Comparison of ENCODE assay signal across 1 cellular context in the genomic region with DNA sequence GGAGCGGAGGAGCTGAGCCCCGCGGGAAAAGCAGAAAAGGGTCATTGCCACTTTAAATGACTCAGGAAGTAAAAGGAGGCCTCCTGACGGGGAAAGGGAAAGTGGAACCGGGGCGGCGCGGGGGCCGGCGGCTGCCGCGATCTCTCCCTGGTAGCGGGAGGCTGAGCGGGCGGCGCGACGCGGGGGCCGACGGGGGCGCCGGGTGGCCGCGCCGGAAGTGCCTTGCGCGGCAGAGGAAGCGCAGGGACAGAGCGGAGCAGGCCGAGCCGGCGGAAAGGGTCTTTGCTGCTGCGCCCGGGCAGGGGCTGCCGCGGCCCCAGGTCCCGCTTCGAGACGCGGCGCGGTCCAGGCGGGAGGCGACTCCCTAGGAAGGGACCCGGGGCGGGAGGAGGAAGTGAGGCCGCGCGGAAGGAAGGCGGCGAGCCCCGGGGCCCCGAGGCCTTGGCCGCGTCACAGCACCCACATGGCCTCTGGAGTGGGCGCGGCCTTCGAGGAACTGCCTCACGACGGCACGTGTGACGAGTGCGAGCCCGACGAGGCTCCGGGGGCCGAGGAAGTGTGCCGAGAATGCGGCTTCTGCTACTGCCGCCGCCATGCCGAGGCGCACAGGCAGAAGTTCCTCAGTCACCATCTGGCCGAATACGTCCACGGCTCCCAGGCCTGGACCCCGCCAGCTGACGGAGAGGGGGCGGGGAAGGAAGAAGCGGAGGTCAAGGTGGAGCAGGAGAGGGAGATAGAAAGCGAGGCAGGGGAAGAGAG.
TF ChIP-seq lines count a peak whose summit lies in the region.

A gene with protein sequence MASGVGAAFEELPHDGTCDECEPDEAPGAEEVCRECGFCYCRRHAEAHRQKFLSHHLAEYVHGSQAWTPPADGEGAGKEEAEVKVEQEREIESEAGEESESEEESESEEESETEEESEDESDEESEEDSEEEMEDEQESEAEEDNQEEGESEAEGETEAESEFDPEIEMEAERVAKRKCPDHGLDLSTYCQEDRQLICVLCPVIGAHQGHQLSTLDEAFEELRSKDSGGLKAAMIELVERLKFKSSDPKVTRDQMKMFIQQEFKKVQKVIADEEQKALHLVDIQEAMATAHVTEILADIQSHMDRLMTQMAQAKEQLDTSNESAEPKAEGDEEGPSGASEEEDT (plus strand): TSS at position 127 of the 759 bp plus-strand sequence. CDS start 337 bp downstream, at position 464.

TF ChIP-seq in HepG2, 621 proteins besides CTCF, POLR2A, EP300 and RAD21 (continued from another document and continues in another):
- TF ChIP-seq ZNF724P (CRISPR knock-in tag; IDR thresholded peaks at IDR 0.05; ENCODE audit: borderline replicate concordance) (no peak; the same call in none of the 2 replicates), DMAP1 (CRISPR knock-in tag; IDR thresholded peaks at IDR 0.05) (peak; percentile 70; the same call in 1 of the 2 replicates), XRCC5 (optimal IDR thresholded peaks at IDR 0.05; ENCODE audit: low read length) (no peak), TBP (CRISPR knock-in tag; IDR thresholded peaks at IDR 0.05) (no peak), ZNF562 (CRISPR knock-in tag; IDR thresholded peaks at IDR 0.05; ENCODE audit: borderline replicate concordance) (peak; percentile 93), CENPX (CRISPR knock-in tag; IDR thresholded peaks at IDR 0.05) (no peak), RORA (CRISPR knock-in tag; IDR thresholded peaks at IDR 0.05) (0 out of 2 replicates have a peak, but pooled peaks have one; percentile 5), KDM3A (CRISPR knock-in tag; IDR thresholded peaks at IDR 0.05; ENCODE audit: low read depth) (0 out of 2 replicates have a peak, but pooled peaks have one; percentile 37), TAF15 (IDR thresholded peaks at IDR 0.05; ENCODE audit: low read depth, low read length, poor library complexity, severe bottlenecking) (no peak), ZNF788 (CRISPR knock-in tag; IDR thresholded peaks at IDR 0.05; ENCODE audit: borderline replicate concordance) (no peak), ZFP62 (CRISPR knock-in tag; IDR thresholded peaks at IDR 0.05) (no peak), MTF2 (CRISPR knock-in tag; IDR thresholded peaks at IDR 0.05; ENCODE audit: borderline replicate concordance) (no peak), ZNF781 (CRISPR knock-in tag; IDR thresholded peaks at IDR 0.05; ENCODE audit: borderline replicate concordance, not compliant biosample characterization) (peak; percentile 99), EHMT2 (IDR thresholded peaks at IDR 0.05; ENCODE audit: borderline replicate concordance, low read depth, low read length) (no peak), ZNF589 (CRISPR knock-in tag; conservative IDR thresholded peaks at IDR 0.05) (peak; percentile 98), HOXA9 (CRISPR knock-in tag; IDR thresholded peaks at IDR 0.05; ENCODE audit: borderline replicate concordance) (peak; percentile 93), FOXO1 (CRISPR knock-in tag; IDR thresholded peaks at IDR 0.05) (no peak; the same call in 1 of the 2 replicates), FOXC1 (CRISPR knock-in tag; IDR thresholded peaks at IDR 0.05; ENCODE audit: borderline replicate concordance) (peak; percentile 98), ZNF282 (IDR thresholded peaks at IDR 0.05; ENCODE audit: partially characterized antibody) (no peak), ZNF441 (CRISPR knock-in tag; IDR thresholded peaks at IDR 0.05; ENCODE audit: borderline replicate concordance) (peak; percentile 96), U2AF2 (IDR thresholded peaks at IDR 0.05; ENCODE audit: low read depth, low read length) (no peak), ISX (CRISPR knock-in tag; conservative IDR thresholded peaks at IDR 0.05) (peak; percentile 95), DNMT1 (CRISPR knock-in tag; IDR thresholded peaks at IDR 0.05) (peak; percentile 90; the same call in 1 of the 2 replicates), ZNF446 (CRISPR knock-in tag; IDR thresholded peaks at IDR 0.05) (peak; percentile 99), NPAS2 (CRISPR knock-in tag; IDR thresholded peaks at IDR 0.05; ENCODE audit: borderline replicate concordance) (peak; percentile 88; the same call in 1 of the 2 replicates), RFX5 (IDR thresholded peaks at IDR 0.05; ENCODE audit: low read depth, low read length) (no peak), ZNF354B (CRISPR knock-in tag; IDR thresholded peaks at IDR 0.05) (peak; percentile 94), SRSF9 (IDR thresholded peaks at IDR 0.05; ENCODE audit: borderline replicate concordance, insufficient read depth, low read depth, low read length, poor library complexity, severe bottlenecking) (no peak), SMARCC2 (IDR thresholded peaks at IDR 0.05) (no peak), ZNF839 (CRISPR knock-in tag; IDR thresholded peaks at IDR 0.05; ENCODE audit: borderline replicate concordance) (peak; percentile 78; the same call in 1 of the 2 replicates), CREM (IDR thresholded peaks at IDR 0.05) (no peak), CREM (CRISPR knock-in tag; IDR thresholded peaks at IDR 0.05) (no peak), MIER3 (CRISPR knock-in tag; IDR thresholded peaks at IDR 0.05; ENCODE audit: borderline replicate concordance) (0 out of 2 replicates have a peak, but pooled peaks have one; percentile 62)
- TF ChIP-seq, protein P1, sequence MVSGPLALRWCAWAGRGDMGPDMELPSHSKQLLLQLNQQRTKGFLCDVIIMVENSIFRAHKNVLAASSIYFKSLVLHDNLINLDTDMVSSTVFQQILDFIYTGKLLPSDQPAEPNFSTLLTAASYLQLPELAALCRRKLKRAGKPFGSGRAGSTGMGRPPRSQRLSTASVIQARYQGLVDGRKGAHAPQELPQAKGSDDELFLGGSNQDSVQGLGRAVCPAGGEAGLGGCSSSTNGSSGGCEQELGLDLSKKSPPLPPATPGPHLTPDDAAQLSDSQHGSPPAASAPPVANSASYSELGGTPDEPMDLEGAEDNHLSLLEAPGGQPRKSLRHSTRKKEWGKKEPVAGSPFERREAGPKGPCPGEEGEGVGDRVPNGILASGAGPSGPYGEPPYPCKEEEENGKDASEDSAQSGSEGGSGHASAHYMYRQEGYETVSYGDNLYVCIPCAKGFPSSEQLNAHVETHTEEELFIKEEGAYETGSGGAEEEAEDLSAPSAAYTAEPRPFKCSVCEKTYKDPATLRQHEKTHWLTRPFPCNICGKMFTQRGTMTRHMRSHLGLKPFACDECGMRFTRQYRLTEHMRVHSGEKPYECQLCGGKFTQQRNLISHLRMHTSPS (CRISPR knock-in tag; IDR thresholded peaks at IDR 0.05; ENCODE audit: low read depth), result no peak; the same call in 1 of the 2 replicates
- TF ChIP-seq, protein P2, sequence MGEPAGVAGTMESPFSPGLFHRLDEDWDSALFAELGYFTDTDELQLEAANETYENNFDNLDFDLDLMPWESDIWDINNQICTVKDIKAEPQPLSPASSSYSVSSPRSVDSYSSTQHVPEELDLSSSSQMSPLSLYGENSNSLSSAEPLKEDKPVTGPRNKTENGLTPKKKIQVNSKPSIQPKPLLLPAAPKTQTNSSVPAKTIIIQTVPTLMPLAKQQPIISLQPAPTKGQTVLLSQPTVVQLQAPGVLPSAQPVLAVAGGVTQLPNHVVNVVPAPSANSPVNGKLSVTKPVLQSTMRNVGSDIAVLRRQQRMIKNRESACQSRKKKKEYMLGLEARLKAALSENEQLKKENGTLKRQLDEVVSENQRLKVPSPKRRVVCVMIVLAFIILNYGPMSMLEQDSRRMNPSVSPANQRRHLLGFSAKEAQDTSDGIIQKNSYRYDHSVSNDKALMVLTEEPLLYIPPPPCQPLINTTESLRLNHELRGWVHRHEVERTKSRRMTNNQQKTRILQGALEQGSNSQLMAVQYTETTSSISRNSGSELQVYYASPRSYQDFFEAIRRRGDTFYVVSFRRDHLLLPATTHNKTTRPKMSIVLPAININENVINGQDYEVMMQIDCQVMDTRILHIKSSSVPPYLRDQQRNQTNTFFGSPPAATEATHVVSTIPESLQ (CRISPR knock-in tag; conservative IDR thresholded peaks at IDR 0.05), result no peak; the same call in 1 of the 2 replicates
- TF ChIP-seq, protein P3, sequence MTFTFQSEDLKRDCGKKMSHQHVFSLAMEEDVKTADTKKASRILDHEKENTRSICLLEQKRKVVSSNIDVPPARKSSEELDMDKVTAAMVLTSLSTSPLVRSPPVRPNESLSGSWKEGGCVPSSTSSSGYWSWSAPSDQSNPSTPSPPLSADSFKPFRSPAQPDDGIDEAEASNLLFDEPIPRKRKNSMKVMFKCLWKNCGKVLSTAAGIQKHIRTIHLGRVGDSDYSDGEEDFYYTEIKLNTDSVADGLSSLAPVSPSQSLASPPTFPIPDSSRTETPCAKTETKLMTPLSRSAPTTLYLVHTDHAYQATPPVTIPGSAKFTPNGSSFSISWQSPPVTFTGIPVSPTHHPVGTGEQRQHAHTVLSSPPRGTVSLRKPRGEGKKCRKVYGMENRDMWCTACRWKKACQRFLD (CRISPR knock-in tag; IDR thresholded peaks at IDR 0.05; ENCODE audit: borderline replicate concordance), result peak; percentile 100
- TF ChIP-seq, protein P4, sequence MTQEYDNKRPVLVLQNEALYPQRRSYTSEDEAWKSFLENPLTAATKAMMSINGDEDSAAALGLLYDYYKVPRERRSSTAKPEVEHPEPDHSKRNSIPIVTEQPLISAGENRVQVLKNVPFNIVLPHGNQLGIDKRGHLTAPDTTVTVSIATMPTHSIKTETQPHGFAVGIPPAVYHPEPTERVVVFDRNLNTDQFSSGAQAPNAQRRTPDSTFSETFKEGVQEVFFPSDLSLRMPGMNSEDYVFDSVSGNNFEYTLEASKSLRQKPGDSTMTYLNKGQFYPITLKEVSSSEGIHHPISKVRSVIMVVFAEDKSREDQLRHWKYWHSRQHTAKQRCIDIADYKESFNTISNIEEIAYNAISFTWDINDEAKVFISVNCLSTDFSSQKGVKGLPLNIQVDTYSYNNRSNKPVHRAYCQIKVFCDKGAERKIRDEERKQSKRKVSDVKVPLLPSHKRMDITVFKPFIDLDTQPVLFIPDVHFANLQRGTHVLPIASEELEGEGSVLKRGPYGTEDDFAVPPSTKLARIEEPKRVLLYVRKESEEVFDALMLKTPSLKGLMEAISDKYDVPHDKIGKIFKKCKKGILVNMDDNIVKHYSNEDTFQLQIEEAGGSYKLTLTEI (CRISPR knock-in tag; conservative IDR thresholded peaks at IDR 0.05), result peak; percentile 46; the same call in 1 of the 2 replicates
- TF ChIP-seq, protein P5, sequence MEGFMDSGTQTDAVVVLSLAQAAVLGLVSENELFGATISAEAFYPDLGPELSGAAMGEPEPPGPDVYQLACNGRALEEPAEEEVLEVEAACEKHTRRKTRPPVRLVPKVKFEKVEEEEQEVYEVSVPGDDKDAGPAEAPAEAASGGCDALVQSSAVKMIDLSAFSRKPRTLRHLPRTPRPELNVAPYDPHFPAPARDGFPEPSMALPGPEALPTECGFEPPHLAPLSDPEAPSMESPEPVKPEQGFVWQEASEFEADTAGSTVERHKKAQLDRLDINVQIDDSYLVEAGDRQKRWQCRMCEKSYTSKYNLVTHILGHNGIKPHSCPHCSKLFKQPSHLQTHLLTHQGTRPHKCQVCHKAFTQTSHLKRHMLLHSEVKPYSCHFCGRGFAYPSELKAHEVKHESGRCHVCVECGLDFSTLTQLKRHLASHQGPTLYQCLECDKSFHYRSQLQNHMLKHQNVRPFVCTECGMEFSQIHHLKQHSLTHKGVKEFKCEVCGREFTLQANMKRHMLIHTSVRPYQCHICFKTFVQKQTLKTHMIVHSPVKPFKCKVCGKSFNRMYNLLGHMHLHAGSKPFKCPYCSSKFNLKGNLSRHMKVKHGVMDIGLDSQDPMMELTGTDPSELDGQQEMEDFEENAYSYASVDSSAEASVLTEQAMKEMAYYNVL (CRISPR knock-in tag; IDR thresholded peaks at IDR 0.05; ENCODE audit: borderline replicate concordance), result no peak; the same call in 1 of the 2 replicates
- TF ChIP-seq, protein P6, sequence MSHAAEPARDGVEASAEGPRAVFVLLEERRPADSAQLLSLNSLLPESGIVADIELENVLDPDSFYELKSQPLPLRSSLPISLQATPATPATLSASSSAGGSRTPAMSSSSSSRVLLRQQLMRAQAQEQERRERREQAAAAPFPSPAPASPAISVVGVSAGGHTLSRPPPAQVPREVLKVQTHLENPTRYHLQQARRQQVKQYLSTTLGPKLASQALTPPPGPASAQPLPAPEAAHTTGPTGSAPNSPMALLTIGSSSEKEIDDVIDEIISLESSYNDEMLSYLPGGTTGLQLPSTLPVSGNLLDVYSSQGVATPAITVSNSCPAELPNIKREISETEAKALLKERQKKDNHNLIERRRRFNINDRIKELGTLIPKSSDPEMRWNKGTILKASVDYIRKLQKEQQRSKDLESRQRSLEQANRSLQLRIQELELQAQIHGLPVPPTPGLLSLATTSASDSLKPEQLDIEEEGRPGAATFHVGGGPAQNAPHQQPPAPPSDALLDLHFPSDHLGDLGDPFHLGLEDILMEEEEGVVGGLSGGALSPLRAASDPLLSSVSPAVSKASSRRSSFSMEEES (CRISPR knock-in tag; IDR thresholded peaks at IDR 0.05), result peak; percentile 74
- TF ChIP-seq, protein P7, sequence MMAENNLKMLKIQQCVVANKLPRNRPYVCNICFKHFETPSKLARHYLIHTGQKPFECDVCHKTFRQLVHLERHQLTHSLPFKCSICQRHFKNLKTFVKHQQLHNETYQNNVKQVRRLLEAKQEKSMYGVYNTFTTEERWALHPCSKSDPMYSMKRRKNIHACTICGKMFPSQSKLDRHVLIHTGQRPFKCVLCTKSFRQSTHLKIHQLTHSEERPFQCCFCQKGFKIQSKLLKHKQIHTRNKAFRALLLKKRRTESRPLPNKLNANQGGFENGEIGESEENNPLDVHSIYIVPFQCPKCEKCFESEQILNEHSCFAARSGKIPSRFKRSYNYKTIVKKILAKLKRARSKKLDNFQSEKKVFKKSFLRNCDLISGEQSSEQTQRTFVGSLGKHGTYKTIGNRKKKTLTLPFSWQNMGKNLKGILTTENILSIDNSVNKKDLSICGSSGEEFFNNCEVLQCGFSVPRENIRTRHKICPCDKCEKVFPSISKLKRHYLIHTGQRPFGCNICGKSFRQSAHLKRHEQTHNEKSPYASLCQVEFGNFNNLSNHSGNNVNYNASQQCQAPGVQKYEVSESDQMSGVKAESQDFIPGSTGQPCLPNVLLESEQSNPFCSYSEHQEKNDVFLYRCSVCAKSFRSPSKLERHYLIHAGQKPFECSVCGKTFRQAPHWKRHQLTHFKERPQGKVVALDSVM (CRISPR knock-in tag; IDR thresholded peaks at IDR 0.05), result peak; percentile 60; the same call in 1 of the 2 replicates
- TF ChIP-seq, protein P8, sequence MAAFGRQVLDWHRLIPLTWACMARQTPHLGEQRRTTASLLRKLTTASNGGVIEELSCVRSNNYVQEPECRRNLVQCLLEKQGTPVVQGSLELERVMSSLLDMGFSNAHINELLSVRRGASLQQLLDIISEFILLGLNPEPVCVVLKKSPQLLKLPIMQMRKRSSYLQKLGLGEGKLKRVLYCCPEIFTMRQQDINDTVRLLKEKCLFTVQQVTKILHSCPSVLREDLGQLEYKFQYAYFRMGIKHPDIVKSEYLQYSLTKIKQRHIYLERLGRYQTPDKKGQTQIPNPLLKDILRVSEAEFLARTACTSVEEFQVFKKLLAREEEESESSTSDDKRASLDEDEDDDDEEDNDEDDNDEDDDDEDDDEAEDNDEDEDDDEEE (CRISPR knock-in tag; IDR thresholded peaks at IDR 0.05), result peak; percentile 97
- TF ChIP-seq, protein P9, sequence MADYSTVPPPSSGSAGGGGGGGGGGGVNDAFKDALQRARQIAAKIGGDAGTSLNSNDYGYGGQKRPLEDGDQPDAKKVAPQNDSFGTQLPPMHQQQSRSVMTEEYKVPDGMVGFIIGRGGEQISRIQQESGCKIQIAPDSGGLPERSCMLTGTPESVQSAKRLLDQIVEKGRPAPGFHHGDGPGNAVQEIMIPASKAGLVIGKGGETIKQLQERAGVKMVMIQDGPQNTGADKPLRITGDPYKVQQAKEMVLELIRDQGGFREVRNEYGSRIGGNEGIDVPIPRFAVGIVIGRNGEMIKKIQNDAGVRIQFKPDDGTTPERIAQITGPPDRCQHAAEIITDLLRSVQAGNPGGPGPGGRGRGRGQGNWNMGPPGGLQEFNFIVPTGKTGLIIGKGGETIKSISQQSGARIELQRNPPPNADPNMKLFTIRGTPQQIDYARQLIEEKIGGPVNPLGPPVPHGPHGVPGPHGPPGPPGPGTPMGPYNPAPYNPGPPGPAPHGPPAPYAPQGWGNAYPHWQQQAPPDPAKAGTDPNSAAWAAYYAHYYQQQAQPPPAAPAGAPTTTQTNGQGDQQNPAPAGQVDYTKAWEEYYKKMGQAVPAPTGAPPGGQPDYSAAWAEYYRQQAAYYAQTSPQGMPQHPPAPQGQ (CRISPR knock-in tag; IDR thresholded peaks at IDR 0.05; ENCODE audit: borderline replicate concordance), result no peak
